12 cellular contexts compared by ENCODE assay signal in genomic region chr19:51637362-51637978, GRCh38. TPM values are rescaled to one million over a fixed set of nuclear protein-coding genes. Genes with fewer than 3 reads are reported as not detected.
A peak's percentile ranks its signal among the peaks of the same experiment; 100 is the strongest.
DNase-seq lines count a peak whose midpoint lies in the region; ATAC-seq and TF ChIP-seq lines count a peak whose summit lies in the region.
"Had no signal": no experiment of that assay in that cellular context is flagged by ENCODE, and none has a peak within 500 bp of the region (broad histone marks: within the 10 kb centered on the region; RNA-seq: fewer than 3 reads in every experiment).

No MANE protein-coding gene starts in this region.

- no peak overlapping the region for H3K4me2 ChIP-seq in H9 (ENCODE audit: insufficient read depth, insufficient read length, low read length)

- no CpG with 5 or more reads among the region's 5 CpGs for WGBS in H9 (ENCODE audit: extremely low coverage, insufficient read length, low lambda C conversion rate)

- no peaks in the 10 kb centered on the region for H3K36me3 ChIP-seq in lower lobe of right lung

- no peak overlapping the region for H3K4ac ChIP-seq in H9 (ENCODE audit: low read depth, low read length)

- peaks cover 7% of the 10 kb centered on the region for H3K27me3 ChIP-seq in CD4-positive, alpha-beta T cell (ENCODE audit: control insufficient read depth, insufficient read depth, low read length)
- H3K27me3 ChIP-seq in H9 (ENCODE audit: insufficient read depth, low read length) (no peaks in the 10 kb centered on the region), lower lobe of right lung (ENCODE audit: low read depth) (no peaks in the 10 kb centered on the region)

- no peaks in the 10 kb centered on the region for H3K4me1 Mint-ChIP-seq in CD4-positive, alpha-beta T cell (ENCODE audit: low read depth)
- no peaks in the 10 kb centered on the region for H3K4me1 Mint-ChIP-seq in H9
- H3K4me1 Mint-ChIP-seq in effector memory CD8-positive, alpha-beta T cell (ENCODE audit: low read depth in 2 of 2), result no peaks in the 10 kb centered on the region
- H3K4me1 Mint-ChIP-seq: activated CD4-positive, alpha-beta T cell treated with anti-CD3 and anti-CD28 coated beads for 36 hours had no signal

- no peak overlapping the region for H2BK120ac ChIP-seq in H9 (ENCODE audit: low read depth, low read length, poor library complexity, severe bottlenecking)

- H3K36me3 Mint-ChIP-seq in CD4-positive, alpha-beta T cell (ENCODE audit: low read depth), result no peaks in the 10 kb centered on the region
- peaks cover 0 to 4% (median 3%) of the 10 kb centered on the region in 3 experiments; a peak in 3 of 7 replicates for H3K36me3 Mint-ChIP-seq in H9 (ENCODE audit: insufficient read depth in 1 of 3, low read depth in 3 of 3)
- H3K36me3 Mint-ChIP-seq in effector memory CD8-positive, alpha-beta T cell (ENCODE audit: insufficient read depth), result no peaks in the 10 kb centered on the region

- H2AK5ac ChIP-seq in H9 (ENCODE audit: insufficient read length, low read length), result no peak overlapping the region

- H2BK12ac ChIP-seq in H9 (ENCODE audit: insufficient read length, low read depth, low read length), result no peak overlapping the region

- H3K56ac ChIP-seq in H9 (ENCODE audit: insufficient read length, low read depth, low read length), result no peak overlapping the region

- no peaks in the 10 kb centered on the region for H3K79me2 ChIP-seq in H9 (ENCODE audit: insufficient read depth, low read length)

- peak; percentile 57 for TF ChIP-seq CTCF in CD4-positive, alpha-beta T cell (IDR thresholded peaks at IDR 0.05)
- TF ChIP-seq CTCF in H9 (conservative IDR thresholded peaks at IDR 0.05) (peak; percentile 67), VCaP (conservative IDR thresholded peaks at IDR 0.05) (peak; percentile 71), lower lobe of right lung (IDR thresholded peaks at IDR 0.05) (peak; percentile 22)

- H2BK20ac ChIP-seq in H9 (ENCODE audit: low read depth, low read length, poor library complexity, severe bottlenecking), result no peak overlapping the region

- no peak overlapping the region for H3K18ac ChIP-seq in H9 (ENCODE audit: insufficient read length, low read depth, low read length)

- no peak overlapping the region for H3K9ac ChIP-seq in H9 (ENCODE audit: extremely low read depth, insufficient read length, low read length)

- H3K4me3 ChIP-seq in lower lobe of right lung, result no peak overlapping the region

- no peak overlapping the region for H2AFZ ChIP-seq in H9 (ENCODE audit: low read length)

- no peak overlapping the region for H3K14ac ChIP-seq in H9 (ENCODE audit: insufficient read depth, low read length)

- H3K4me1 ChIP-seq in H9 (ENCODE audit: insufficient read depth, low read length) (no peaks in the 10 kb centered on the region), lower lobe of right lung (no peaks in the 10 kb centered on the region)

- CTCF ChIA-PET in CD4-positive, alpha-beta T cell (lab: Charles Lee), result no interaction called here

- no peak overlapping the region for H4K8ac ChIP-seq in H9 (replicated peaks; ENCODE audit: insufficient read length, low read depth, low read length)

- no peaks in the 10 kb centered on the region for H3K79me1 ChIP-seq in H9 (ENCODE audit: insufficient read depth, low read depth, low read length, poor library complexity, severe bottlenecking)

- H4K91ac ChIP-seq in H9 (ENCODE audit: insufficient read length, low read depth, low read length), result no peak overlapping the region

- H3T11ph ChIP-seq in H9 (ENCODE audit: low read length), result no peak overlapping the region

- H4K5ac ChIP-seq in H9 (ENCODE audit: insufficient read length, low read depth, low read length), result no peak overlapping the region

- no peak for ATAC-seq in CD4-positive, alpha-beta T cell (ENCODE audit: poor library complexity)
- ATAC-seq in lower lobe of right lung, result no peak
- no peak for ATAC-seq in effector memory CD8-positive, alpha-beta T cell (replicated peaks)
- no peak for ATAC-seq in GM19455 (IDR thresholded peaks at IDR 0.05; ENCODE audit: unreplicated experiment)
- ATAC-seq: activated CD4-positive, alpha-beta T cell treated with anti-CD3 and anti-CD28 coated beads for 36 hours; left colon had no signal

- no peak overlapping the region for H2BK15ac ChIP-seq in H9 (ENCODE audit: low read depth, low read length)

- no peak overlapping the region for H3K4me3 Mint-ChIP-seq in CD4-positive, alpha-beta T cell
- H3K4me3 Mint-ChIP-seq in H9, result no peak overlapping the region
- no peak overlapping the region for H3K4me3 Mint-ChIP-seq in effector memory CD8-positive, alpha-beta T cell
- H3K4me3 Mint-ChIP-seq: activated CD4-positive, alpha-beta T cell treated with anti-CD3 and anti-CD28 coated beads for 36 hours had no signal

- no peak overlapping the region for H3K27ac ChIP-seq in CD4-positive, alpha-beta T cell (ENCODE audit: low read depth, low read length)
- H3K27ac ChIP-seq in H9 (ENCODE audit: insufficient read length, low read depth, low read length), result no peak overlapping the region
- no peak overlapping the region for H3K27ac ChIP-seq in VCaP
- no peak overlapping the region for H3K27ac ChIP-seq in lower lobe of right lung

- peaks cover 50% of the 10 kb centered on the region for H3K27me3 Mint-ChIP-seq in CD4-positive, alpha-beta T cell
- peaks cover 11% of the 10 kb centered on the region for H3K27me3 Mint-ChIP-seq in H9 (ENCODE audit: low read depth)
- peaks cover 10 to 47% of the 10 kb centered on the region in 2 donors for H3K27me3 Mint-ChIP-seq in effector memory CD8-positive, alpha-beta T cell

- H3K9me3 ChIP-seq in CD4-positive, alpha-beta T cell (ENCODE audit: control insufficient read depth, low read length), result no peaks in the 10 kb centered on the region
- H3K9me3 ChIP-seq in H9 (ENCODE audit: control insufficient read depth, low read depth, low read length) (peaks cover 10% of the 10 kb centered on the region), lower lobe of right lung (no peaks in the 10 kb centered on the region)

- no peak overlapping the region for H3K27ac Mint-ChIP-seq in CD4-positive, alpha-beta T cell
- no peak overlapping the region for H3K27ac Mint-ChIP-seq in H9
- no peak overlapping the region for H3K27ac Mint-ChIP-seq in effector memory CD8-positive, alpha-beta T cell
- H3K27ac Mint-ChIP-seq: activated CD4-positive, alpha-beta T cell treated with anti-CD3 and anti-CD28 coated beads for 36 hours had no signal

- no peaks in the 10 kb centered on the region for H4K20me1 ChIP-seq in H9 (ENCODE audit: control insufficient read depth, insufficient read depth, insufficient read length)

- POLR2A ChIA-PET in CD4-positive, alpha-beta T cell (lab: Charles Lee), result no interaction called here

- DNase-seq in CD4-positive, alpha-beta T cell, result no peak
- DNase-seq in H9 (no peak), lower lobe of right lung (no peak), NCI-H187 (lab: John Stamatoyannopoulos, UW) (no peak), cerebellum (ENCODE audit: low spot score) (no peak)
- DNase-seq in effector memory CD8-positive, alpha-beta T cell, result no peak
- DNase-seq: activated CD4-positive, alpha-beta T cell treated with anti-CD3 and anti-CD28 coated beads for 36 hours; caudate nucleus; left colon; NCI-H2107 had no signal

- no peak overlapping the region for H2BK5ac ChIP-seq in H9 (ENCODE audit: insufficient read length, low read length)

- H3K23ac ChIP-seq in H9 (ENCODE audit: insufficient read length, low read depth, low read length), result no peak overlapping the region

- no peaks in the 10 kb centered on the region for H3K23me2 ChIP-seq in H9 (ENCODE audit: insufficient read length, low read depth, low read length, poor library complexity, severe bottlenecking)

- intact Hi-C loops in CD4-positive, alpha-beta T cell (cut with DNase I, micrococcal nuclease), result loop anchor here in 1 of 2 experiments (1.0 kb wide), 1 partner anchor 164 kb away; no protein-coding TSS in a partner anchor
- intact Hi-C loops in lower lobe of right lung (cut with DNase I), result no loop called here

- H3K9me3 Mint-ChIP-seq in CD4-positive, alpha-beta T cell, result no peaks in the 10 kb centered on the region
- peaks cover 77 to 91% of the 10 kb centered on the region in 2 experiments for H3K9me3 Mint-ChIP-seq in H9
- H3K9me3 Mint-ChIP-seq in effector memory CD8-positive, alpha-beta T cell, result peaks cover 0 to 8% of the 10 kb centered on the region in 2 donors

RNA-seq across cellular contexts. Expression of gene SIGLEC5, which starts 7.3 kb away (rescaled TPM):
- not detected for total RNA-seq in CD4-positive, alpha-beta T cell
- total RNA-seq in H9 (2021) (not detected in 2 replicates), lower lobe of right lung (3.1 TPM), cerebellum (0.27 TPM)
- total RNA-seq: activated CD4-positive, alpha-beta T cell treated with anti-CD3 and anti-CD28 coated beads for 36 hours; left colon had no signal

RNA-seq across cellular contexts. Expression of gene SIGLEC14, which starts 9.2 kb away (rescaled TPM):
- 1 to 10 TPM in 1 of 2 experiments, under 1 TPM in 1; 0.87 to 1.3 TPM for total RNA-seq in CD4-positive, alpha-beta T cell
- not detected in 2 replicates for total RNA-seq in H9 (2021)
- total RNA-seq in lower lobe of right lung, result 20.3 TPM
- total RNA-seq in cerebellum, result 1.6 TPM
- total RNA-seq: activated CD4-positive, alpha-beta T cell treated with anti-CD3 and anti-CD28 coated beads for 36 hours had no signal

RNA-seq across cellular contexts. Expression of gene SPACA6, which starts 55.7 kb away (rescaled TPM):
- 1 to 10 TPM; 2.8 to 3.6 TPM for total RNA-seq in CD4-positive, alpha-beta T cell
- total RNA-seq in H9 (2021), result 16.0 and 18.9 TPM in 2 replicates
- 19.8 TPM for total RNA-seq in lower lobe of right lung
- 3.8 TPM for total RNA-seq in cerebellum
